1 cellular context compared by ENCODE assay signal in the genomic region with DNA sequence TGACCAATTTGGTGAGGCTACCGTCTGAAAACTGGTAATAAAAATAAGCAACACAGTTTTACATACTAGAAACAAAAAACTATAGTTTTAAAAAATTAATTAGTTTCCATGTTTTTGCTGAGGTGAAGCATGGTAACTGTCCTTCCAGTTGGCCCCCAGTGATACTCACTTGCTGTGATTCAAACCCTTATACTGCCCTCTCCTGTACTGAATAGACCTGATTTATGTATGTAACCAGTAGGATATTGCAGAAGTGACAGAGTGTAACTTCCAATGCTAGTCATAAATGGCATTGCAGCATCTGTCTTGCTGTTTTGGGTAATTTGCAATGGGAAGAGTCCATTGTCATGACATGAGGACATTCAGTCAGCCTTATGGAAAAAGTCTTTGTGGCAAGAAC.
TF ChIP-seq lines count a peak whose summit lies in the region.

No MANE protein-coding gene starts in this region.

TF ChIP-seq in H1, 55 proteins besides CTCF, POLR2A, EP300 and RAD21:
- TF ChIP-seq MAX (IDR thresholded peaks at IDR 0.05) (no peak), TAF7 (optimal IDR thresholded peaks at IDR 0.05; ENCODE audit: borderline replicate concordance, low read depth, low read length) (no peak), RXRA (IDR thresholded peaks at IDR 0.05; ENCODE audit: insufficient read depth, low read depth, low read length) (no peak), TAF1 (IDR thresholded peaks at IDR 0.05; ENCODE audit: low read depth, low read length) (no peak), BCL11A (IDR thresholded peaks at IDR 0.05; ENCODE audit: low read depth in 2 of 2, low read length in 2 of 2) (no peak), RNF2 (IDR thresholded peaks at IDR 0.05; ENCODE audit: borderline replicate concordance, low read depth, low read length, missing control alignments, poor library complexity, severe bottlenecking) (no peak), EGR1 (IDR thresholded peaks at IDR 0.05; ENCODE audit: borderline replicate concordance, low read depth, low read length) (no peak), PHF8 (conservative IDR thresholded peaks at IDR 0.05; ENCODE audit: low read depth, low read length) (no peak), GABPA (IDR thresholded peaks at IDR 0.05; ENCODE audit: borderline replicate concordance, insufficient read depth, low read length) (no peak)
- TF ChIP-seq, protein P1, sequence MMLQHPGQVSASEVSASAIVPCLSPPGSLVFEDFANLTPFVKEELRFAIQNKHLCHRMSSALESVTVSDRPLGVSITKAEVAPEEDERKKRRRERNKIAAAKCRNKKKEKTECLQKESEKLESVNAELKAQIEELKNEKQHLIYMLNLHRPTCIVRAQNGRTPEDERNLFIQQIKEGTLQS (IDR thresholded peaks at IDR 0.05; ENCODE audit: insufficient read depth, low read depth, low read length) = no peak
